ENCODE assay signal across 14 cellular contexts in genomic region chr1:237043846-237044636, GRCh38. TPM values are rescaled to one million over a fixed set of nuclear protein-coding genes. Genes with fewer than 3 reads are reported as not detected.
DNase-seq lines count a peak whose midpoint lies in the region; ATAC-seq and TF ChIP-seq lines count a peak whose summit lies in the region.
"Had no signal": no experiment of that assay in that cellular context is flagged by ENCODE, and none has a peak within 500 bp of the region (broad histone marks: within the 10 kb centered on the region; RNA-seq: fewer than 3 reads in every experiment).

No MANE protein-coding gene starts in this region.

- no peaks in the 10 kb centered on the region for H3K9me3 ChIP-seq in NT2/D1 (ENCODE audit: insufficient read depth, low read length)
- no peaks in the 10 kb centered on the region for H3K9me3 ChIP-seq in cardiac muscle cell (ENCODE audit: low read depth)
- H3K9me3 ChIP-seq in neuron (ENCODE audit: low read length): no peaks in the 10 kb centered on the region
- H3K9me3 ChIP-seq in right lobe of liver: no peaks in the 10 kb centered on the region
- H3K9me3 ChIP-seq: psoas muscle, SJSA1 had no signal

- intact Hi-C loops in right lobe of liver (cut with DNase I): no loop called here

- whole genome bisulfite sequencing in right lobe of liver (ENCODE audit: insufficient coverage, low coverage, low lambda C conversion rate, missing lambda C conversion rate): 6% methylated on average over 12 of the region's 14 CpGs

- 0 out of 2 replicates have a peak, but pooled peaks cover 4% of the 10 kb centered on the region for H3K9me2 ChIP-seq in GM23338 (ENCODE audit: insufficient read depth)

- no peaks in the 10 kb centered on the region for H4K20me1 ChIP-seq in GM23338 (replicated peaks; ENCODE audit: insufficient read depth)

- H3K27me3 Mint-ChIP-seq in GM23338 (ENCODE audit: insufficient read depth, low read depth, poor library complexity): peaks cover 29% of the 10 kb centered on the region

- H3K36me3 ChIP-seq in GM23338 (ENCODE audit: insufficient read depth) (no peaks in the 10 kb centered on the region), NT2/D1 (ENCODE audit: insufficient read depth, insufficient read length, low read length) (no peaks in the 10 kb centered on the region), cardiac muscle cell (peaks cover 2% of the 10 kb centered on the region), neuron (ENCODE audit: insufficient read depth, low read length) (no peaks in the 10 kb centered on the region), right lobe of liver (no peaks in the 10 kb centered on the region)
- H3K36me3 ChIP-seq: SJSA1 had no signal

- TF ChIP-seq CTCF in GM23338 (conservative IDR thresholded peaks at IDR 0.05; ENCODE audit: low read depth in 2 of 2) (no peak), cardiac muscle cell (IDR thresholded peaks at IDR 0.05; ENCODE audit: low read depth, low read length) (no peak), right lobe of liver (IDR thresholded peaks at IDR 0.05) (no peak)

- H3F3A ChIP-seq in GM23338 (replicated peaks; ENCODE audit: low read depth): peaks cover 5% of the 10 kb centered on the region; the same call in 1 of the 2 replicates

- H3K27ac ChIP-seq in GM23338 (ENCODE audit: low read depth) (no peak overlapping the region), cardiac muscle cell (peak overlapping the region; percentile 93), right lobe of liver (no peak overlapping the region)
- H3K27ac ChIP-seq: psoas muscle, SJSA1 had no signal

- H3K79me2 ChIP-seq in GM23338 (replicated peaks; ENCODE audit: insufficient read depth): peaks cover 57% of the 10 kb centered on the region

- DNase-seq in GM23338 (ENCODE audit: low spot score) (peak; percentile 51), NT2/D1 (ENCODE audit: low read depth, low spot score) (no peak), cardiac muscle cell (ENCODE audit: low read depth in 1 of 2, low spot score in 1 of 2) (peak in 1 of 2 donors; percentile 96), right lobe of liver (no peak), NK-92 (lab: John Stamatoyannopoulos, UW; ENCODE audit: unreplicated experiment) (no peak), OCI-M1 (lab: John Stamatoyannopoulos, UW) (no peak), medulla oblongata (ENCODE audit: extremely low spot score) (no peak)
- DNase-seq: activated T-cell treated with anti-CD3 and anti-CD28 coated beads, Interleukin-2, amount 50 U/mL, for 48 hours; NCI-H526; psoas muscle; stimulated activated CD4-positive, alpha-beta T cell treated with anti-CD3 and anti-CD28 coated beads, Interleukin-4, amount 100 ng/mL, for 24 hours; stimulated activated naive CD4-positive, alpha-beta T cell had no signal

- H3K27me3 ChIP-seq in GM23338 (ENCODE audit: insufficient read depth) (peaks cover 48% of the 10 kb centered on the region), NT2/D1 (ENCODE audit: insufficient read depth, insufficient read length) (peaks cover 41% of the 10 kb centered on the region), cardiac muscle cell (no peaks in the 10 kb centered on the region), neuron (ENCODE audit: insufficient read depth, low read length) (peaks cover 52% of the 10 kb centered on the region), right lobe of liver (peaks cover 0 to 30% of the 10 kb centered on the region in 2 donors)

- no peaks in the 10 kb centered on the region; the same call in 1 of the 3 replicates for H3K9me3 Mint-ChIP-seq in GM23338

- no peak overlapping the region for H3K9ac ChIP-seq in NT2/D1 (ENCODE audit: insufficient read length, low read depth)

- no peak for TF ChIP-seq POLR2A in right lobe of liver (IDR thresholded peaks at IDR 0.05)

- no peak overlapping the region for H3K27ac Mint-ChIP-seq in GM23338

- ATAC-seq in GM23338 (0 out of 3 replicates have a peak, but pooled peaks have one; percentile 4), right lobe of liver (no peak)
- ATAC-seq: psoas muscle had no signal

- H3K4me3 Mint-ChIP-seq in GM23338: peak overlapping the region; percentile 82

- H3K4me1 ChIP-seq in GM23338 (ENCODE audit: insufficient read depth) (peaks cover 48% of the 10 kb centered on the region), NT2/D1 (ENCODE audit: insufficient read depth, insufficient read length) (peaks cover 10% of the 10 kb centered on the region), cardiac muscle cell (ENCODE audit: low read depth) (peaks cover 39% of the 10 kb centered on the region), neuron (ENCODE audit: insufficient read depth, low read length) (peaks cover 11% of the 10 kb centered on the region), right lobe of liver (no peaks in the 10 kb centered on the region)
- H3K4me1 ChIP-seq: psoas muscle, SJSA1 had no signal

- peaks cover 5% of the 10 kb centered on the region; the same call in 1 of the 3 replicates for H3K36me3 Mint-ChIP-seq in GM23338 (ENCODE audit: low read depth)

- H3K4me3 ChIP-seq in GM23338: peak overlapping the region; percentile 70
- peak overlapping the region; percentile 81 for H3K4me3 ChIP-seq in NT2/D1 (ENCODE audit: insufficient read length, low read depth)
- H3K4me3 ChIP-seq in cardiac muscle cell: peak overlapping the region; percentile 94
- peak overlapping the region; percentile 43 for H3K4me3 ChIP-seq in neuron (ENCODE audit: low read length)
- H3K4me3 ChIP-seq in right lobe of liver: no peak overlapping the region
- H3K4me3 ChIP-seq: SJSA1 had no signal

- peaks cover 26% of the 10 kb centered on the region for H3K4me1 Mint-ChIP-seq in GM23338

- H2AFZ ChIP-seq in GM23338: no peak overlapping the region
- H2AFZ ChIP-seq in neuron (ENCODE audit: low read depth, low read length): no peak overlapping the region

- peak overlapping the region; percentile 91 for H3K4me2 ChIP-seq in GM23338

TF ChIP-seq in GM23338, 12 proteins besides CTCF, POLR2A, EP300 and RAD21 (continues in another document):
- no peak for TF ChIP-seq POLR2AphosphoS5 (IDR thresholded peaks at IDR 0.05; ENCODE audit: low read depth)
- no peak for TF ChIP-seq REST (IDR thresholded peaks at IDR 0.05; ENCODE audit: unreplicated experiment)
- no peak for TF ChIP-seq STAT1 (IDR thresholded peaks at IDR 0.05; ENCODE audit: unreplicated experiment)
- no peak for TF ChIP-seq ETS1 (IDR thresholded peaks at IDR 0.05)
- TF ChIP-seq CREB1 (CRISPR knock-in tag; IDR thresholded peaks at IDR 0.05; ENCODE audit: low read depth): no peak
- no peak for TF ChIP-seq JUNB (IDR thresholded peaks at IDR 0.05; ENCODE audit: unreplicated experiment)

RNA-seq across cellular contexts. Expression of gene RYR2, which starts 2.1 kb away (rescaled TPM):
- total RNA-seq in GM23338 (2014; rRNA removed; shearing (Covaris generic)): 6.7 and 10.0 TPM in 2 replicates
- 1.7 and 8.9 TPM in 2 replicates for polyA plus RNA-seq in GM23338 (2016; fragmentation: Nextera tagmentation; extraction: Ambion mirVana)
- 87.1 and 155 TPM in 2 replicates for total RNA-seq in cardiac muscle cell
- 29.8 and 34.4 TPM in 2 replicates for polyA plus RNA-seq in cardiac muscle cell
- under 1 TPM; 0.02 to 0.43 (median 0.16) TPM for total RNA-seq in right lobe of liver
- total RNA-seq: SJSA1 had no signal

RNA-seq across cellular contexts. Expression of gene MT1HL1, which starts 39.8 kb away (rescaled TPM):
- not detected in 2 replicates for total RNA-seq in GM23338 (2014; rRNA removed; shearing (Covaris generic))
- polyA plus RNA-seq in GM23338 (2016; fragmentation: Nextera tagmentation; extraction: Ambion mirVana) (not detected in 2 replicates), cardiac muscle cell (not detected in 2 replicates)
- total RNA-seq in cardiac muscle cell (not detected in 2 replicates), right lobe of liver (not detected)
- total RNA-seq: psoas muscle, SJSA1 had no signal
- polyA plus RNA-seq: psoas muscle had no signal

Comparison
In these comparisons a context has a peak if more than half of its experiments do, and no peak if none do; other contexts are left out.
1. H3K4me3 ChIP-seq: peak in GM23338 (single experiment), NT2/D1 (single experiment), cardiac muscle cell (single experiment) and neuron (single experiment); none in right lobe of liver (0 of 3).